1 cellular context compared by ENCODE assay signal in the genomic region with DNA sequence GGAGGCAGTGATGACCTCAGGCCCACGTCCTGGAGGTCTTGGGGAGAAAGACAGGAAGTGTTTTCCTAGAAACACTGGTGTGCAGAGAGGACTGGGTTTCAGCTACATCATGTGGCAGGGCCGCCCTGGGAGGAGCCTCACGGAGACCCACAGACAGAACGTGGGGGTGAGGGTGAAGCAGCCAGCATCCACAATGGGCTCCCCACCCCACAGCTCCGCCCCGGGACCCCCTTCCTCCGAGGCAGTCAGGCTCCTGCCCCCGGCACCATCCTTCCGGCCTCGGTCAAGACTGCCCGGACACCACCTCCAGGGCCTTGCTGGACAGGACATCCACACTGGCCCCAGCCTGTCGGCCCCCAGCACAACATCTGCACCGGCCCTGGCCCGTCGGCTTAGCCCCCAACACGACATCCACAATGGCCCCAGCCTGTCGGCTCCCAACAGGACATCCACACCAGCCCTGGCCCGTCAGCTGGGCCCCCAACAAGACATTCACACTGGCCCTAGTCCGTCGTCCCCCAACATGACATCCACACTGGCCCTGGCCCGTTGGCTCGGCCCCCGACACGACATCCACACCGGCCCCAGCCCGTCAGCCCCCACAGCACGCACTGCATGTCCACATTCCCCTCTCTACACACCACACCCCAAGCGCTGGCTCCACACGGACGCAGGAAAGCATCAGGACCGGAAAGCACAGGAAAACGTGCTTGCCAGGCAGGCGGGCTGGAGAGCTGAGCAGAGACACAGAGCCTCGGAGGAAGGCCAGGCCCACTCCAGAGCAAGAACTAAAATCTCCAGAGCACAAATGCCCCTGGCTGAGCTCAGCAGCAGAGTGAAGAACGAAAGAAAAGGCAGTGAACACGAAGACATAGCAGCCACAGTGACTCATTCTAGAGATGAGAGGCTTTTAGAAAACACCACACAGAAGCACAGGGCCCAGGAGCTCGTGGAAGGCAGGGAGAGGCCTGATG.
TF ChIP-seq lines count a peak whose summit lies in the region.

No MANE protein-coding gene starts in this region.

TF ChIP-seq in HepG2, 621 proteins besides CTCF, POLR2A, EP300 and RAD21:
- TF ChIP-seq ZFP82 (CRISPR knock-in tag; IDR thresholded peaks at IDR 0.05; ENCODE audit: borderline replicate concordance) (no peak), JUND (CRISPR knock-in tag; IDR thresholded peaks at IDR 0.05) (no peak), ZNF703 (CRISPR knock-in tag; IDR thresholded peaks at IDR 0.05; ENCODE audit: borderline replicate concordance) (no peak), ATF7 (IDR thresholded peaks at IDR 0.05) (no peak), ATF7 (CRISPR knock-in tag; IDR thresholded peaks at IDR 0.05) (no peak), REPIN1 (CRISPR knock-in tag; IDR thresholded peaks at IDR 0.05; ENCODE audit: borderline replicate concordance, low read depth) (no peak), KDM4B (CRISPR knock-in tag; IDR thresholded peaks at IDR 0.05) (no peak), FOXA3 (CRISPR knock-in tag; IDR thresholded peaks at IDR 0.05) (no peak), ZNF891 (CRISPR knock-in tag; IDR thresholded peaks at IDR 0.05) (no peak), CREB1 (IDR thresholded peaks at IDR 0.05) (no peak), CREB1 (CRISPR knock-in tag; IDR thresholded peaks at IDR 0.05) (no peak), ZZZ3 (CRISPR knock-in tag; IDR thresholded peaks at IDR 0.05; ENCODE audit: borderline replicate concordance) (no peak)
- TF ChIP-seq, protein P1, sequence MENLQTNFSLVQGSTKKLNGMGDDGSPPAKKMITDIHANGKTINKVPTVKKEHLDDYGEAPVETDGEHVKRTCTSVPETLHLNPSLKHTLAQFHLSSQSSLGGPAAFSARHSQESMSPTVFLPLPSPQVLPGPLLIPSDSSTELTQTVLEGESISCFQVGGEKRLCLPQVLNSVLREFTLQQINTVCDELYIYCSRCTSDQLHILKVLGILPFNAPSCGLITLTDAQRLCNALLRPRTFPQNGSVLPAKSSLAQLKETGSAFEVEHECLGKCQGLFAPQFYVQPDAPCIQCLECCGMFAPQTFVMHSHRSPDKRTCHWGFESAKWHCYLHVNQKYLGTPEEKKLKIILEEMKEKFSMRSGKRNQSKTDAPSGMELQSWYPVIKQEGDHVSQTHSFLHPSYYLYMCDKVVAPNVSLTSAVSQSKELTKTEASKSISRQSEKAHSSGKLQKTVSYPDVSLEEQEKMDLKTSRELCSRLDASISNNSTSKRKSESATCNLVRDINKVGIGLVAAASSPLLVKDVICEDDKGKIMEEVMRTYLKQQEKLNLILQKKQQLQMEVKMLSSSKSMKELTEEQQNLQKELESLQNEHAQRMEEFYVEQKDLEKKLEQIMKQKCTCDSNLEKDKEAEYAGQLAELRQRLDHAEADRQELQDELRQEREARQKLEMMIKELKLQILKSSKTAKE (CRISPR knock-in tag; IDR thresholded peaks at IDR 0.05; ENCODE audit: borderline replicate concordance) = no peak
- TF ChIP-seq, protein P2, sequence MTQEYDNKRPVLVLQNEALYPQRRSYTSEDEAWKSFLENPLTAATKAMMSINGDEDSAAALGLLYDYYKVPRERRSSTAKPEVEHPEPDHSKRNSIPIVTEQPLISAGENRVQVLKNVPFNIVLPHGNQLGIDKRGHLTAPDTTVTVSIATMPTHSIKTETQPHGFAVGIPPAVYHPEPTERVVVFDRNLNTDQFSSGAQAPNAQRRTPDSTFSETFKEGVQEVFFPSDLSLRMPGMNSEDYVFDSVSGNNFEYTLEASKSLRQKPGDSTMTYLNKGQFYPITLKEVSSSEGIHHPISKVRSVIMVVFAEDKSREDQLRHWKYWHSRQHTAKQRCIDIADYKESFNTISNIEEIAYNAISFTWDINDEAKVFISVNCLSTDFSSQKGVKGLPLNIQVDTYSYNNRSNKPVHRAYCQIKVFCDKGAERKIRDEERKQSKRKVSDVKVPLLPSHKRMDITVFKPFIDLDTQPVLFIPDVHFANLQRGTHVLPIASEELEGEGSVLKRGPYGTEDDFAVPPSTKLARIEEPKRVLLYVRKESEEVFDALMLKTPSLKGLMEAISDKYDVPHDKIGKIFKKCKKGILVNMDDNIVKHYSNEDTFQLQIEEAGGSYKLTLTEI (CRISPR knock-in tag; conservative IDR thresholded peaks at IDR 0.05) = no peak
- TF ChIP-seq, protein P3, sequence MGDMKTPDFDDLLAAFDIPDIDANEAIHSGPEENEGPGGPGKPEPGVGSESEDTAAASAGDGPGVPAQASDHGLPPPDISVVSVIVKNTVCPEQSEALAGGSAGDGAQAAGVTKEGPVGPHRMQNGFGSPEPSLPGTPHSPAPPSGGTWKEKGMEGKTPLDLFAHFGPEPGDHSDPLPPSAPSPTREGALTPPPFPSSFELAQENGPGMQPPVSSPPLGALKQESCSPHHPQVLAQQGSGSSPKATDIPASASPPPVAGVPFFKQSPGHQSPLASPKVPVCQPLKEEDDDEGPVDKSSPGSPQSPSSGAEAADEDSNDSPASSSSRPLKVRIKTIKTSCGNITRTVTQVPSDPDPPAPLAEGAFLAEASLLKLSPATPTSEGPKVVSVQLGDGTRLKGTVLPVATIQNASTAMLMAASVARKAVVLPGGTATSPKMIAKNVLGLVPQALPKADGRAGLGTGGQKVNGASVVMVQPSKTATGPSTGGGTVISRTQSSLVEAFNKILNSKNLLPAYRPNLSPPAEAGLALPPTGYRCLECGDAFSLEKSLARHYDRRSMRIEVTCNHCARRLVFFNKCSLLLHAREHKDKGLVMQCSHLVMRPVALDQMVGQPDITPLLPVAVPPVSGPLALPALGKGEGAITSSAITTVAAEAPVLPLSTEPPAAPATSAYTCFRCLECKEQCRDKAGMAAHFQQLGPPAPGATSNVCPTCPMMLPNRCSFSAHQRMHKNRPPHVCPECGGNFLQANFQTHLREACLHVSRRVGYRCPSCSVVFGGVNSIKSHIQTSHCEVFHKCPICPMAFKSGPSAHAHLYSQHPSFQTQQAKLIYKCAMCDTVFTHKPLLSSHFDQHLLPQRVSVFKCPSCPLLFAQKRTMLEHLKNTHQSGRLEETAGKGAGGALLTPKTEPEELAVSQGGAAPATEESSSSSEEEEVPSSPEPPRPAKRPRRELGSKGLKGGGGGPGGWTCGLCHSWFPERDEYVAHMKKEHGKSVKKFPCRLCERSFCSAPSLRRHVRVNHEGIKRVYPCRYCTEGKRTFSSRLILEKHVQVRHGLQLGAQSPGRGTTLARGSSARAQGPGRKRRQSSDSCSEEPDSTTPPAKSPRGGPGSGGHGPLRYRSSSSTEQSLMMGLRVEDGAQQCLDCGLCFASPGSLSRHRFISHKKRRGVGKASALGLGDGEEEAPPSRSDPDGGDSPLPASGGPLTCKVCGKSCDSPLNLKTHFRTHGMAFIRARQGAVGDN (CRISPR knock-in tag; IDR thresholded peaks at IDR 0.05) = no peak
TF ChIP-seq in HepG2: peak in this region for 0.
